22 cellular contexts compared by ENCODE assay signal in the genomic region with DNA sequence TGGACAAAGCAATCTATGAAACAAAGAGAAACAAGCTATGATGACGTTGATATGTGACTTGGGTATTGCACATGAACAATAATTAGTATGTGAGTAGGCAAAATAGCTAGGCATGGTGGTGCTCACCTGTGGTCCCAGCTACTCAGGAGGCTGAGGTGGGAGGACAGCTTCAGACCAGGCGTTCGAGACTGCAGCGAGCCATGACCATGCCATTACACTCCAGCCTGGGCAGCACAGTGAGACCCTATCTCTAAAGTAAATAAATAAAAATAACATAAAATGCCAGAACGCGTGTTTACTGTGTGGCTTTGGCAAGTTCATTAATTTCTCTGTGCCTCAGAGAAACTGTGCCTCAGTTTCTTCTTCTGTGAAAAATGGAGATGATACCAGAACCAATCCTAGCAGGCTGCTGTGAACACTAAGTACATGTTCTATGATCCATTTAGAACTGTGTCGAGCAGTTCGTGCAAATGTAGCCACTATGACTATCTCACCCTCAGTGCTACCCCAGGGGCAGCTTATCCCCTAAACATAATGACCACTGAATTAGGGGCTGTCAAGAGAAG. TPM values are rescaled to one million over a fixed set of nuclear protein-coding genes. Genes with fewer than 3 reads are reported as not detected.
A peak's percentile ranks its signal among the peaks of the same experiment; 100 is the strongest.
DNase-seq lines count a peak whose midpoint lies in the region; ATAC-seq and TF ChIP-seq lines count a peak whose summit lies in the region.
"Had no signal": no experiment of that assay in that cellular context is flagged by ENCODE, and none has a peak within 500 bp of the region (broad histone marks: within the 10 kb centered on the region; RNA-seq: fewer than 3 reads in every experiment).

No MANE protein-coding gene starts in this region.

- peaks cover 66% of the 10 kb centered on the region for H3K4me1 ChIP-seq in PC-9 (replicated peaks; ENCODE audit: insufficient read depth)
- H3K4me1 ChIP-seq in fibroblast of lung (ENCODE audit: control insufficient read depth, extremely low read depth, insufficient read depth, low read length): peaks cover 10% of the 10 kb centered on the region
- H3K4me1 ChIP-seq in mucosa of descending colon (ENCODE audit: low read depth): peaks cover 18% of the 10 kb centered on the region

- no peak overlapping the region for H3K4me3 ChIP-seq in AG04450 (ENCODE audit: low read depth, low read length)
- H3K4me3 ChIP-seq in PC-9: no peak overlapping the region
- H3K4me3 ChIP-seq in fibroblast of lung (replicated peaks in 1 of 4; ENCODE audit: control extremely low read depth in 1 of 4, insufficient read depth in 1 of 4, low read depth in 3 of 4, low read length in 4 of 4): no peak overlapping the region
- H3K4me3 ChIP-seq in mucosa of descending colon: no peak overlapping the region
- H3K4me3 ChIP-seq: sigmoid colon, thoracic aorta had no signal

- H3F3A ChIP-seq in PC-9 (ENCODE audit: insufficient read depth, low read depth): peaks cover 56% of the 10 kb centered on the region

- H4K20me1 ChIP-seq in PC-9 (ENCODE audit: insufficient read depth): no peaks in the 10 kb centered on the region
- H4K20me1 ChIP-seq in fibroblast of lung (ENCODE audit: control insufficient read depth, extremely low read depth, insufficient read depth, low read length): no peaks in the 10 kb centered on the region

- H3K27ac Mint-ChIP-seq in osteocyte (ENCODE audit: unreplicated experiment): peak overlapping the region; percentile 74
- H3K27ac Mint-ChIP-seq: CD4-positive, alpha-beta memory T cell had no signal

- H2AFZ ChIP-seq in PC-9 (no peak overlapping the region), fibroblast of lung (ENCODE audit: low read length) (no peak overlapping the region)

- H3K27me3 ChIP-seq in AG04450 (ENCODE audit: control insufficient read depth, insufficient read depth, low read length): no peaks in the 10 kb centered on the region
- no peaks in the 10 kb centered on the region for H3K27me3 ChIP-seq in PC-9 (ENCODE audit: insufficient read depth, low read depth)
- no peaks in the 10 kb centered on the region for H3K27me3 ChIP-seq in fibroblast of lung (ENCODE audit: control insufficient read depth, insufficient read depth, low read length)
- H3K27me3 ChIP-seq: sigmoid colon had no signal

- no peaks in the 10 kb centered on the region for H3K9me2 ChIP-seq in PC-9 (ENCODE audit: insufficient read depth)

- BruUV-seq in PC-9 (replicated peaks; lab: Mats Ljungman, UMichigan): no TSS peak

- H3K4me1 Mint-ChIP-seq in osteocyte (ENCODE audit: unreplicated experiment): peaks cover 50% of the 10 kb centered on the region
- H3K4me1 Mint-ChIP-seq: CD4-positive, alpha-beta memory T cell; central memory CD8-positive, alpha-beta T cell had no signal

- no peaks in the 10 kb centered on the region for H3K36me3 ChIP-seq in PC-9 (ENCODE audit: low read depth)
- H3K36me3 ChIP-seq in fibroblast of lung (ENCODE audit: control insufficient read depth, insufficient read depth, low read length): no peaks in the 10 kb centered on the region
- H3K36me3 ChIP-seq in mucosa of descending colon (ENCODE audit: low read depth): no peaks in the 10 kb centered on the region
- H3K36me3 ChIP-seq: sigmoid colon, thoracic aorta had no signal

- intact Hi-C loops in PC-9 (cut with micrococcal nuclease; ENCODE audit: unreplicated experiment) (loop anchor here (1.0 kb wide), 1 partner anchor 10 kb away; no protein-coding TSS in a partner anchor), mucosa of descending colon (cut with DNase I, micrococcal nuclease) (no loop called here)

- peaks cover 1% of the 10 kb centered on the region for H3K36me3 Mint-ChIP-seq in osteocyte (ENCODE audit: unreplicated experiment)
- H3K36me3 Mint-ChIP-seq: CD4-positive, alpha-beta memory T cell had no signal

- no peak overlapping the region for H3K4me3 Mint-ChIP-seq in osteocyte (ENCODE audit: unreplicated experiment)
- H3K4me3 Mint-ChIP-seq: CD4-positive, alpha-beta memory T cell; central memory CD8-positive, alpha-beta T cell; neural crest cell had no signal

- H3K4me2 ChIP-seq in PC-9 (peak overlapping the region; percentile 59), fibroblast of lung (ENCODE audit: extremely low read depth, insufficient read depth, low read length) (peak overlapping the region; percentile 30)

- H3K27me3 Mint-ChIP-seq in osteocyte (ENCODE audit: unreplicated experiment): no peaks in the 10 kb centered on the region
- H3K27me3 Mint-ChIP-seq: CD4-positive, alpha-beta memory T cell; central memory CD8-positive, alpha-beta T cell had no signal

- H3K9me3 ChIP-seq in AG04450 (ENCODE audit: control insufficient read depth, insufficient read depth, low read length): peaks cover 11% of the 10 kb centered on the region
- peaks cover 3% of the 10 kb centered on the region; the same call in 1 of the 2 replicates for H3K9me3 ChIP-seq in PC-9 (ENCODE audit: insufficient read depth, low read depth)
- no peaks in the 10 kb centered on the region for H3K9me3 ChIP-seq in fibroblast of lung (ENCODE audit: control insufficient read depth, insufficient read depth, low read depth, low read length)
- H3K9me3 ChIP-seq in mucosa of descending colon: no peaks in the 10 kb centered on the region
- H3K9me3 ChIP-seq: sigmoid colon, thoracic aorta had no signal

- CTCF ChIA-PET in AG04450 (lab: Charles Lee): interaction anchor here (1.0 to 2.8 kb wide), 3 partner anchors 8 to 228 kb away, joined by 3 to 12 read pairs (median 4); no protein-coding TSS in a partner anchor
- CTCF ChIA-PET in PC-9 (lab: Charles Lee): interaction anchor here (0.6 to 1.1 kb wide), 3 partner anchors 17 to 1455 kb away, joined by 3 to 4 read pairs (median 3); no protein-coding TSS in a partner anchor

- ATAC-seq in mucosa of descending colon: no peak
- ATAC-seq in activated CD4-positive, CD25-positive, alpha-beta regulatory T cell treated with anti-CD3 and anti-CD28 coated beads, Interleukin-2, amount 50 U/mL, for 24 hours: no peak
- ATAC-seq: left ventricle myocardium superior, Right ventricle myocardium inferior had no signal

- TF ChIP-seq CTCF in AG04450 (IDR thresholded peaks at IDR 0.05; ENCODE audit: low read depth, low read length) (no peak), PC-9 (conservative IDR thresholded peaks at IDR 0.05) (no peak), fibroblast of lung (conservative IDR thresholded peaks at IDR 0.05 in 1 of 2, IDR thresholded peaks at IDR 0.05 in 1 of 2; ENCODE audit: low read depth in 1 of 2, low read length in 2 of 2) (no peak), osteocyte (IDR thresholded peaks at IDR 0.05) (no peak), mucosa of descending colon (IDR thresholded peaks at IDR 0.05) (no peak)

- H3K79me2 ChIP-seq in PC-9 (ENCODE audit: low read depth): no peaks in the 10 kb centered on the region
- H3K79me2 ChIP-seq in fibroblast of lung (ENCODE audit: control insufficient read depth, insufficient read depth, low read length): no peaks in the 10 kb centered on the region

- peak overlapping the region; percentile 81 for H3K27ac ChIP-seq in AG04450 (ENCODE audit: low read depth, low read length)
- H3K27ac ChIP-seq in PC-9: peak overlapping the region; percentile 79
- H3K27ac ChIP-seq in fibroblast of lung (ENCODE audit: insufficient read depth, low read length): no peak overlapping the region

- DNase-seq in AG04450 (ENCODE audit: low read depth, low spot score) (no peak), PC-9 (no peak), fibroblast of lung (ENCODE audit: low read depth in 2 of 2) (no peak), osteocyte (ENCODE audit: extremely low spot score, unreplicated experiment) (no peak), mucosa of descending colon (no peak), UCSD-AML1 (lab: John Stamatoyannopoulos, UW; ENCODE audit: unreplicated experiment) (no peak)
- DNase-seq in stimulated activated CD8-positive, alpha-beta memory T cell treated with anti-CD3 and anti-CD28 coated beads, Interleukin-4, amount 100 ng/mL, for 48 hours: no peak
- DNase-seq: activated CD4-positive, alpha-beta T cell treated with anti-CD3 and anti-CD28 coated beads for 48 hours; activated CD8-positive, alpha-beta memory T cell treated with anti-CD3 and anti-CD28 coated beads for 24 hours; activated gamma-delta T cell; CD4-positive, alpha-beta memory T cell; left ventricle myocardium superior; NCI-H1417 treated with DMSO at 0.1 percent for 48 hours; NCI-H82; sigmoid colon; stimulated activated CD4-positive, alpha-beta T cell treated with anti-CD3 and anti-CD28 coated beads, Interleukin-15, amount 100 ng/mL, for 24 hours; stimulated activated naive CD4-positive, alpha-beta T cell treated with Interleukin-2 at 50 U/mL for 16 hours had no signal

- POLR2A ChIA-PET in AG04450 (lab: Yijun Ruan, JAX) (interaction anchor here (0.6 to 2.1 kb wide), 5 partner anchors 10 to 255 kb away, joined by 4 to 15 read pairs (median 6); no protein-coding TSS in a partner anchor), PC-9 (lab: Charles Lee; ENCODE audit: unreplicated experiment) (interaction anchor here (0.9 kb wide), 1 partner anchor 10 kb away, joined by 10 read pairs; no protein-coding TSS in a partner anchor)

- H3K9me3 Mint-ChIP-seq in osteocyte (ENCODE audit: unreplicated experiment): no peaks in the 10 kb centered on the region
- H3K9me3 Mint-ChIP-seq: central memory CD8-positive, alpha-beta T cell; neural crest cell had no signal

- no peak overlapping the region for H3K9ac ChIP-seq in fibroblast of lung (ENCODE audit: insufficient read depth, low read length)

RNA-seq across cellular contexts. Expression of a gene that starts 9.3 kb away (rescaled TPM):
- polyA plus RNA-seq in AG04450 (2011; rRNA removed) (121 and 131 TPM in 2 replicates), fibroblast of lung (52.9 and 74.4 TPM in 2 replicates)
- 326 and 376 TPM in 2 replicates for polyA minus RNA-seq in AG04450 (2011; rRNA and poly(A)+ RNA removed)
- total RNA-seq in PC-9 (2021) (111 and 143 TPM in 2 replicates), fibroblast of lung (52.6 and 88.8 TPM in 2 replicates), osteocyte (93.8 and 103 TPM in 2 replicates), mucosa of descending colon (10 to 100 TPM; 69.1 to 98.9 (median 69.9) TPM)
- polyA plus RNA-seq in fibroblast of lung (2012): 54.7 and 86.1 TPM in 2 replicates
- 200 and 269 TPM in 2 replicates for polyA minus RNA-seq in fibroblast of lung (ENCODE audit: low replicate concordance)
